ENCODE assay signal across 8 cellular contexts in genomic region chr6:158819213-158819976, GRCh38.
DNase-seq lines count a peak whose midpoint lies in the region; ATAC-seq and TF ChIP-seq lines count a peak whose summit lies in the region.

Gene EZR, minus strand, starts transcription at chr6:158819368. Its CDS starts 1,275 bp downstream, at chr6:158818093.

- H3K27me3 ChIP-seq in RWPE2 (ENCODE audit: insufficient read depth, poor library complexity, severe bottlenecking) (no peaks in the 10 kb centered on the region), neuron (ENCODE audit: insufficient read depth, low read length) (no peaks in the 10 kb centered on the region)

- DNase-seq in DMS 273 (lab: John Stamatoyannopoulos, UW; ENCODE audit: unreplicated experiment) (peak; percentile 95), HuH-7 (ENCODE audit: low spot score) (peak; percentile 93), RWPE2 (ENCODE audit: low spot score) (peak; percentile 78), foreskin fibroblast (peak; percentile 56 to 89), substantia nigra (lab: John Stamatoyannopoulos, UW) (peak in 23 of 49 donors; percentile 14 to 59 (median 32))
- peak; percentile 81 for DNase-seq in activated T-helper 9 cell treated with anti-CD3 and anti-CD28 coated beads, Interleukin-2, amount 50 U/mL, for 16 hours (ENCODE audit: low read depth)

- H2AFZ ChIP-seq in neuron (ENCODE audit: low read depth, low read length), result peak within 1 kb of the TSS; percentile 92

- ATAC-seq in GM21390 (IDR thresholded peaks at IDR 0.05; ENCODE audit: unreplicated experiment) (peak; percentile 40), RWPE2 (ENCODE audit: low read depth) (peak; percentile 56)

- H3K4me3 ChIP-seq in RWPE2 (ENCODE audit: severe bottlenecking) (peak within 1 kb of the TSS; percentile 99), foreskin fibroblast (ENCODE audit: low read depth in 1 of 2, low read length in 2 of 2) (peak within 1 kb of the TSS; percentile 65 to 87), neuron (ENCODE audit: low read length) (peak within 1 kb of the TSS; percentile 64)

- H3K4me1 ChIP-seq in RWPE2 (ENCODE audit: insufficient read depth, poor library complexity, severe bottlenecking), result peaks cover 29% of the 10 kb centered on the region
- peaks cover 20% of the 10 kb centered on the region for H3K4me1 ChIP-seq in neuron (ENCODE audit: insufficient read depth, low read length)

- H3K36me3 ChIP-seq in RWPE2 (ENCODE audit: low read depth) (peaks cover 36% of the 10 kb centered on the region), neuron (ENCODE audit: insufficient read depth, low read length) (no peaks in the 10 kb centered on the region)

- H3K27ac ChIP-seq in RWPE2 (ENCODE audit: poor library complexity, severe bottlenecking) (peak within 1 kb of the TSS; percentile 86), substantia nigra (ENCODE audit: low read depth, low read length, poor library complexity, severe bottlenecking) (peak within 1 kb of the TSS; percentile 51)

- H3K9me3 ChIP-seq in RWPE2 (ENCODE audit: severe bottlenecking), result no peaks in the 10 kb centered on the region
- H3K9me3 ChIP-seq in neuron (ENCODE audit: low read length), result no peaks in the 10 kb centered on the region

- TF ChIP-seq CTCF in RWPE2 (IDR thresholded peaks at IDR 0.05; ENCODE audit: poor library complexity, severe bottlenecking), result no peak
- TF ChIP-seq CTCF in foreskin fibroblast (IDR thresholded peaks at IDR 0.05; ENCODE audit: low read depth, low read length), result no peak
